ENCODE assay signal across 1 cellular context in the genomic region with DNA sequence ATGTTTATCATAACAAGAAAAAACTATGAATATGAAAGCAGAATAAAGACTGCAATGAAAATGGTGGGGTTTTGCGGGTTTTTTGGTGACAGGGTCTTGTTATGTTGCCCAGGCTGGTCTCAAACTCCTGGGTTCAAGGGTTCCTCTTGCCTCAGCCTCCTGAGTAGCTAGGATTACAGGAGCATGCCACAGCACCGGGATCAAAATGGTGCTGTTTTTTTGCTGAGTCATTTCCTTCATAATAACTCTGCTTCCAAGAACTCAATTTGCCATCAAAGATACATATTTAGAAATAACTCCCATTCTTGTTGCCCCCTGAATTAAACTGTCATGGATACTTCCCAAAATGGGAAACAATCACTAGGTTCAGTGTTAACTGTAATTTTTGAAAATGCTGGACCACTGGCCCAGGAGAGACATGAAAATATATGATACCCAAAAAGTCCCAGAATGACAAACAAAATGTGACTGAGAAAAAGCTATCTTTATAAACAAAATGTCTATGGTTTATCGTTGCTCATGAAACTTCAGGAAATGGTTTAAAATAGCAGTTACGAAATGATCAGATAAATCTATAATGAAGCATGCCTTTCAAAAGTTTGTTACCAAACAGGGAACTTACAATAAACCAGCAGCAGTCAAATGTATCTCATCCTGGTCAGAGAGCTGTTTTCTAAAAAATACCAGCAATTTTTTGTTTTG.
TF ChIP-seq lines count a peak whose summit lies in the region.

No MANE protein-coding gene starts in this region.

TF ChIP-seq in K562, 482 proteins besides CTCF, POLR2A, EP300 and RAD21 (continued from another document and continues in another):
- TF ChIP-seq, protein P1, sequence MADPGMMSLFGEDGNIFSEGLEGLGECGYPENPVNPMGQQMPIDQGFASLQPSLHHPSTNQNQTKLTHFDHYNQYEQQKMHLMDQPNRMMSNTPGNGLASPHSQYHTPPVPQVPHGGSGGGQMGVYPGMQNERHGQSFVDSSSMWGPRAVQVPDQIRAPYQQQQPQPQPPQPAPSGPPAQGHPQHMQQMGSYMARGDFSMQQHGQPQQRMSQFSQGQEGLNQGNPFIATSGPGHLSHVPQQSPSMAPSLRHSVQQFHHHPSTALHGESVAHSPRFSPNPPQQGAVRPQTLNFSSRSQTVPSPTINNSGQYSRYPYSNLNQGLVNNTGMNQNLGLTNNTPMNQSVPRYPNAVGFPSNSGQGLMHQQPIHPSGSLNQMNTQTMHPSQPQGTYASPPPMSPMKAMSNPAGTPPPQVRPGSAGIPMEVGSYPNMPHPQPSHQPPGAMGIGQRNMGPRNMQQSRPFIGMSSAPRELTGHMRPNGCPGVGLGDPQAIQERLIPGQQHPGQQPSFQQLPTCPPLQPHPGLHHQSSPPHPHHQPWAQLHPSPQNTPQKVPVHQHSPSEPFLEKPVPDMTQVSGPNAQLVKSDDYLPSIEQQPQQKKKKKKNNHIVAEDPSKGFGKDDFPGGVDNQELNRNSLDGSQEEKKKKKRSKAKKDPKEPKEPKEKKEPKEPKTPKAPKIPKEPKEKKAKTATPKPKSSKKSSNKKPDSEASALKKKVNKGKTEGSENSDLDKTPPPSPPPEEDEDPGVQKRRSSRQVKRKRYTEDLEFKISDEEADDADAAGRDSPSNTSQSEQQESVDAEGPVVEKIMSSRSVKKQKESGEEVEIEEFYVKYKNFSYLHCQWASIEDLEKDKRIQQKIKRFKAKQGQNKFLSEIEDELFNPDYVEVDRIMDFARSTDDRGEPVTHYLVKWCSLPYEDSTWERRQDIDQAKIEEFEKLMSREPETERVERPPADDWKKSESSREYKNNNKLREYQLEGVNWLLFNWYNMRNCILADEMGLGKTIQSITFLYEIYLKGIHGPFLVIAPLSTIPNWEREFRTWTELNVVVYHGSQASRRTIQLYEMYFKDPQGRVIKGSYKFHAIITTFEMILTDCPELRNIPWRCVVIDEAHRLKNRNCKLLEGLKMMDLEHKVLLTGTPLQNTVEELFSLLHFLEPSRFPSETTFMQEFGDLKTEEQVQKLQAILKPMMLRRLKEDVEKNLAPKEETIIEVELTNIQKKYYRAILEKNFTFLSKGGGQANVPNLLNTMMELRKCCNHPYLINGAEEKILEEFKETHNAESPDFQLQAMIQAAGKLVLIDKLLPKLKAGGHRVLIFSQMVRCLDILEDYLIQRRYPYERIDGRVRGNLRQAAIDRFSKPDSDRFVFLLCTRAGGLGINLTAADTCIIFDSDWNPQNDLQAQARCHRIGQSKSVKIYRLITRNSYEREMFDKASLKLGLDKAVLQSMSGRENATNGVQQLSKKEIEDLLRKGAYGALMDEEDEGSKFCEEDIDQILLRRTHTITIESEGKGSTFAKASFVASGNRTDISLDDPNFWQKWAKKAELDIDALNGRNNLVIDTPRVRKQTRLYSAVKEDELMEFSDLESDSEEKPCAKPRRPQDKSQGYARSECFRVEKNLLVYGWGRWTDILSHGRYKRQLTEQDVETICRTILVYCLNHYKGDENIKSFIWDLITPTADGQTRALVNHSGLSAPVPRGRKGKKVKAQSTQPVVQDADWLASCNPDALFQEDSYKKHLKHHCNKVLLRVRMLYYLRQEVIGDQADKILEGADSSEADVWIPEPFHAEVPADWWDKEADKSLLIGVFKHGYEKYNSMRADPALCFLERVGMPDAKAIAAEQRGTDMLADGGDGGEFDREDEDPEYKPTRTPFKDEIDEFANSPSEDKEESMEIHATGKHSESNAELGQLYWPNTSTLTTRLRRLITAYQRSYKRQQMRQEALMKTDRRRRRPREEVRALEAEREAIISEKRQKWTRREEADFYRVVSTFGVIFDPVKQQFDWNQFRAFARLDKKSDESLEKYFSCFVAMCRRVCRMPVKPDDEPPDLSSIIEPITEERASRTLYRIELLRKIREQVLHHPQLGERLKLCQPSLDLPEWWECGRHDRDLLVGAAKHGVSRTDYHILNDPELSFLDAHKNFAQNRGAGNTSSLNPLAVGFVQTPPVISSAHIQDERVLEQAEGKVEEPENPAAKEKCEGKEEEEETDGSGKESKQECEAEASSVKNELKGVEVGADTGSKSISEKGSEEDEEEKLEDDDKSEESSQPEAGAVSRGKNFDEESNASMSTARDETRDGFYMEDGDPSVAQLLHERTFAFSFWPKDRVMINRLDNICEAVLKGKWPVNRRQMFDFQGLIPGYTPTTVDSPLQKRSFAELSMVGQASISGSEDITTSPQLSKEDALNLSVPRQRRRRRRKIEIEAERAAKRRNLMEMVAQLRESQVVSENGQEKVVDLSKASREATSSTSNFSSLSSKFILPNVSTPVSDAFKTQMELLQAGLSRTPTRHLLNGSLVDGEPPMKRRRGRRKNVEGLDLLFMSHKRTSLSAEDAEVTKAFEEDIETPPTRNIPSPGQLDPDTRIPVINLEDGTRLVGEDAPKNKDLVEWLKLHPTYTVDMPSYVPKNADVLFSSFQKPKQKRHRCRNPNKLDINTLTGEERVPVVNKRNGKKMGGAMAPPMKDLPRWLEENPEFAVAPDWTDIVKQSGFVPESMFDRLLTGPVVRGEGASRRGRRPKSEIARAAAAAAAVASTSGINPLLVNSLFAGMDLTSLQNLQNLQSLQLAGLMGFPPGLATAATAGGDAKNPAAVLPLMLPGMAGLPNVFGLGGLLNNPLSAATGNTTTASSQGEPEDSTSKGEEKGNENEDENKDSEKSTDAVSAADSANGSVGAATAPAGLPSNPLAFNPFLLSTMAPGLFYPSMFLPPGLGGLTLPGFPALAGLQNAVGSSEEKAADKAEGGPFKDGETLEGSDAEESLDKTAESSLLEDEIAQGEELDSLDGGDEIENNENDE (IDR thresholded peaks at IDR 0.05; ENCODE audit: low read depth, low read length) = no peak
- TF ChIP-seq MTA3 (IDR thresholded peaks at IDR 0.05; ENCODE audit: borderline replicate concordance) (peak; percentile 46; the same call in 1 of the 2 replicates), STAT5A (IDR thresholded peaks at IDR 0.05; ENCODE audit: borderline replicate concordance, low read length) (peak; percentile 73), ZNF311 (CRISPR knock-in tag; IDR thresholded peaks at IDR 0.05) (peak; percentile 68; the same call in 1 of the 2 replicates), POU5F1 (IDR thresholded peaks at IDR 0.05; ENCODE audit: borderline replicate concordance, low read depth, low read length, partially characterized antibody) (no peak), SMARCC2 (IDR thresholded peaks at IDR 0.05; ENCODE audit: low read depth) (no peak), CBX8 (IDR thresholded peaks at IDR 0.05; ENCODE audit: borderline replicate concordance, extremely low read depth, low read depth, low read length, poor library complexity, severe bottlenecking) (no peak), NEUROD1 (IDR thresholded peaks at IDR 0.05; ENCODE audit: borderline replicate concordance, low read depth, low read length, partially characterized antibody) (no peak), PRPF4 (IDR thresholded peaks at IDR 0.05; ENCODE audit: insufficient read depth, low read depth, low read length, poor library complexity, severe bottlenecking) (no peak), ZNF785 (CRISPR knock-in tag; IDR thresholded peaks at IDR 0.05) (no peak), ZNF184 (CRISPR knock-in tag; IDR thresholded peaks at IDR 0.05) (no peak), SETDB1 (IDR thresholded peaks at IDR 0.05; ENCODE audit: low read length) (no peak), PHF8 (IDR thresholded peaks at IDR 0.05; ENCODE audit: borderline replicate concordance, low read length) (0 out of 2 replicates have a peak, but pooled peaks have one; percentile 10)
- TF ChIP-seq, protein P2, sequence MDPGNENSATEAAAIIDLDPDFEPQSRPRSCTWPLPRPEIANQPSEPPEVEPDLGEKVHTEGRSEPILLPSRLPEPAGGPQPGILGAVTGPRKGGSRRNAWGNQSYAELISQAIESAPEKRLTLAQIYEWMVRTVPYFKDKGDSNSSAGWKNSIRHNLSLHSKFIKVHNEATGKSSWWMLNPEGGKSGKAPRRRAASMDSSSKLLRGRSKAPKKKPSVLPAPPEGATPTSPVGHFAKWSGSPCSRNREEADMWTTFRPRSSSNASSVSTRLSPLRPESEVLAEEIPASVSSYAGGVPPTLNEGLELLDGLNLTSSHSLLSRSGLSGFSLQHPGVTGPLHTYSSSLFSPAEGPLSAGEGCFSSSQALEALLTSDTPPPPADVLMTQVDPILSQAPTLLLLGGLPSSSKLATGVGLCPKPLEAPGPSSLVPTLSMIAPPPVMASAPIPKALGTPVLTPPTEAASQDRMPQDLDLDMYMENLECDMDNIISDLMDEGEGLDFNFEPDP (CRISPR knock-in tag; IDR thresholded peaks at IDR 0.05) = no peak
- TF ChIP-seq, protein P3, sequence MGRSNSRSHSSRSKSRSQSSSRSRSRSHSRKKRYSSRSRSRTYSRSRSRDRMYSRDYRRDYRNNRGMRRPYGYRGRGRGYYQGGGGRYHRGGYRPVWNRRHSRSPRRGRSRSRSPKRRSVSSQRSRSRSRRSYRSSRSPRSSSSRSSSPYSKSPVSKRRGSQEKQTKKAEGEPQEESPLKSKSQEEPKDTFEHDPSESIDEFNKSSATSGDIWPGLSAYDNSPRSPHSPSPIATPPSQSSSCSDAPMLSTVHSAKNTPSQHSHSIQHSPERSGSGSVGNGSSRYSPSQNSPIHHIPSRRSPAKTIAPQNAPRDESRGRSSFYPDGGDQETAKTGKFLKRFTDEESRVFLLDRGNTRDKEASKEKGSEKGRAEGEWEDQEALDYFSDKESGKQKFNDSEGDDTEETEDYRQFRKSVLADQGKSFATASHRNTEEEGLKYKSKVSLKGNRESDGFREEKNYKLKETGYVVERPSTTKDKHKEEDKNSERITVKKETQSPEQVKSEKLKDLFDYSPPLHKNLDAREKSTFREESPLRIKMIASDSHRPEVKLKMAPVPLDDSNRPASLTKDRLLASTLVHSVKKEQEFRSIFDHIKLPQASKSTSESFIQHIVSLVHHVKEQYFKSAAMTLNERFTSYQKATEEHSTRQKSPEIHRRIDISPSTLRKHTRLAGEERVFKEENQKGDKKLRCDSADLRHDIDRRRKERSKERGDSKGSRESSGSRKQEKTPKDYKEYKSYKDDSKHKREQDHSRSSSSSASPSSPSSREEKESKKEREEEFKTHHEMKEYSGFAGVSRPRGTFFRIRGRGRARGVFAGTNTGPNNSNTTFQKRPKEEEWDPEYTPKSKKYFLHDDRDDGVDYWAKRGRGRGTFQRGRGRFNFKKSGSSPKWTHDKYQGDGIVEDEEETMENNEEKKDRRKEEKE (IDR thresholded peaks at IDR 0.05; ENCODE audit: borderline replicate concordance in 1 of 2, control insufficient read depth in 1 of 2, low read depth in 2 of 2, low read length in 1 of 2) = no peak
- TF ChIP-seq, protein P4, sequence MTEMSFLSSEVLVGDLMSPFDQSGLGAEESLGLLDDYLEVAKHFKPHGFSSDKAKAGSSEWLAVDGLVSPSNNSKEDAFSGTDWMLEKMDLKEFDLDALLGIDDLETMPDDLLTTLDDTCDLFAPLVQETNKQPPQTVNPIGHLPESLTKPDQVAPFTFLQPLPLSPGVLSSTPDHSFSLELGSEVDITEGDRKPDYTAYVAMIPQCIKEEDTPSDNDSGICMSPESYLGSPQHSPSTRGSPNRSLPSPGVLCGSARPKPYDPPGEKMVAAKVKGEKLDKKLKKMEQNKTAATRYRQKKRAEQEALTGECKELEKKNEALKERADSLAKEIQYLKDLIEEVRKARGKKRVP (CRISPR knock-in tag; IDR thresholded peaks at IDR 0.05) = peak; percentile 76; the same call in 1 of the 2 replicates
- TF ChIP-seq, protein P5, sequence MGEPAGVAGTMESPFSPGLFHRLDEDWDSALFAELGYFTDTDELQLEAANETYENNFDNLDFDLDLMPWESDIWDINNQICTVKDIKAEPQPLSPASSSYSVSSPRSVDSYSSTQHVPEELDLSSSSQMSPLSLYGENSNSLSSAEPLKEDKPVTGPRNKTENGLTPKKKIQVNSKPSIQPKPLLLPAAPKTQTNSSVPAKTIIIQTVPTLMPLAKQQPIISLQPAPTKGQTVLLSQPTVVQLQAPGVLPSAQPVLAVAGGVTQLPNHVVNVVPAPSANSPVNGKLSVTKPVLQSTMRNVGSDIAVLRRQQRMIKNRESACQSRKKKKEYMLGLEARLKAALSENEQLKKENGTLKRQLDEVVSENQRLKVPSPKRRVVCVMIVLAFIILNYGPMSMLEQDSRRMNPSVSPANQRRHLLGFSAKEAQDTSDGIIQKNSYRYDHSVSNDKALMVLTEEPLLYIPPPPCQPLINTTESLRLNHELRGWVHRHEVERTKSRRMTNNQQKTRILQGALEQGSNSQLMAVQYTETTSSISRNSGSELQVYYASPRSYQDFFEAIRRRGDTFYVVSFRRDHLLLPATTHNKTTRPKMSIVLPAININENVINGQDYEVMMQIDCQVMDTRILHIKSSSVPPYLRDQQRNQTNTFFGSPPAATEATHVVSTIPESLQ (CRISPR knock-in tag; IDR thresholded peaks at IDR 0.05) = no peak
- TF ChIP-seq, protein P6, sequence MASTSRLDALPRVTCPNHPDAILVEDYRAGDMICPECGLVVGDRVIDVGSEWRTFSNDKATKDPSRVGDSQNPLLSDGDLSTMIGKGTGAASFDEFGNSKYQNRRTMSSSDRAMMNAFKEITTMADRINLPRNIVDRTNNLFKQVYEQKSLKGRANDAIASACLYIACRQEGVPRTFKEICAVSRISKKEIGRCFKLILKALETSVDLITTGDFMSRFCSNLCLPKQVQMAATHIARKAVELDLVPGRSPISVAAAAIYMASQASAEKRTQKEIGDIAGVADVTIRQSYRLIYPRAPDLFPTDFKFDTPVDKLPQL (IDR thresholded peaks at IDR 0.05; ENCODE audit: extremely low read depth, insufficient read length) = no peak
- TF ChIP-seq, protein P7, sequence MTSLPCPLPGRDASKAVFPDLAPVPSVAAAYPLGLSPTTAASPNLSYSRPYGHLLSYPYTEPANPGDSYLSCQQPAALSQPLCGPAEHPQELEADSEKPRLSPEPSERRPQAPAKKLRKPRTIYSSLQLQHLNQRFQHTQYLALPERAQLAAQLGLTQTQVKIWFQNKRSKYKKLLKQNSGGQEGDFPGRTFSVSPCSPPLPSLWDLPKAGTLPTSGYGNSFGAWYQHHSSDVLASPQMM (CRISPR knock-in tag; IDR thresholded peaks at IDR 0.05) = no peak
- TF ChIP-seq, protein P8, sequence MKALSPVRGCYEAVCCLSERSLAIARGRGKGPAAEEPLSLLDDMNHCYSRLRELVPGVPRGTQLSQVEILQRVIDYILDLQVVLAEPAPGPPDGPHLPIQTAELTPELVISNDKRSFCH (CRISPR knock-in tag; IDR thresholded peaks at IDR 0.05) = 0 out of 2 replicates have a peak, but pooled peaks have one; percentile 1
- TF ChIP-seq, protein P8 (tag; IDR thresholded peaks at IDR 0.05) = no peak
- TF ChIP-seq, protein P9, sequence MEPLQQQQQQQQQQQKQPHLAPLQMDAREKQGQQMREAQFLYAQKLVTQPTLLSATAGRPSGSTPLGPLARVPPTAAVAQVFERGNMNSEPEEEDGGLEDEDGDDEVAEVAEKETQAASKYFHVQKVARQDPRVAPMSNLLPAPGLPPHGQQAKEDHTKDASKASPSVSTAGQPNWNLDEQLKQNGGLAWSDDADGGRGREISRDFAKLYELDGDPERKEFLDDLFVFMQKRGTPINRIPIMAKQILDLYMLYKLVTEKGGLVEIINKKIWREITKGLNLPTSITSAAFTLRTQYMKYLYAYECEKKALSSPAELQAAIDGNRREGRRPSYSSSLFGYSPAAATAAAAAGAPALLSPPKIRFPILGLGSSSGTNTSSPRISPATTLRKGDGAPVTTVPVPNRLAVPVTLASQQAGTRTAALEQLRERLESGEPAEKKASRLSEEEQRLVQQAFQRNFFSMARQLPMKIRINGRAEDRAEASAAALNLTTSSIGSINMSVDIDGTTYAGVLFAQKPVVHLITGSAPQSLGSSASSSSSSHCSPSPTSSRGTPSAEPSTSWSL (CRISPR knock-in tag; IDR thresholded peaks at IDR 0.05; ENCODE audit: borderline replicate concordance) = no peak
- TF ChIP-seq, protein P10, sequence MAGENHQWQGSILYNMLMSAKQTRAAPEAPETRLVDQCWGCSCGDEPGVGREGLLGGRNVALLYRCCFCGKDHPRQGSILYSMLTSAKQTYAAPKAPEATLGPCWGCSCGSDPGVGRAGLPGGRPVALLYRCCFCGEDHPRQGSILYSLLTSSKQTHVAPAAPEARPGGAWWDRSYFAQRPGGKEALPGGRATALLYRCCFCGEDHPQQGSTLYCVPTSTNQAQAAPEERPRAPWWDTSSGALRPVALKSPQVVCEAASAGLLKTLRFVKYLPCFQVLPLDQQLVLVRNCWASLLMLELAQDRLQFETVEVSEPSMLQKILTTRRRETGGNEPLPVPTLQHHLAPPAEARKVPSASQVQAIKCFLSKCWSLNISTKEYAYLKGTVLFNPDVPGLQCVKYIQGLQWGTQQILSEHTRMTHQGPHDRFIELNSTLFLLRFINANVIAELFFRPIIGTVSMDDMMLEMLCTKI (IDR thresholded peaks at IDR 0.05; ENCODE audit: partially characterized antibody) = no peak
